Comparison of ENCODE assay signal across 1 cellular context in the genomic region with DNA sequence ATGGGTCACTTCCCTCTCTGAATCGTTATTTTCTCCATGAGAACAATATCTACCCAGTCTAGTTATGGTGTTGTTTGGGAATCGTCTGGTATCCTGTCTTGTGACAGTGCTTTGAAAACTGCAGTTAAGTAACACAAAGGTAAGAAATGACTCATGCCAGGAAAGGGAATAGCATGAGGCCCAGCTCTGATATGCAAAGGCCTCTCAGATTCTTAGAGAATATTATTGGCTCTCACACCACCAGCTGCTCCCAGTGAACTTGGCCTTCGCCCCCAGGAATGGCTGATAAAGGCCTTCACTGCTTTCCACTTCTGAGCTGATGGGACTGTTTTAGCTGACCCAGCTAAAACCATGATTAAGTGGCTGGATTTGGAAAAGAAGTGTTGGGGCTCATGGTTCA.
TF ChIP-seq lines count a peak whose summit lies in the region.

No MANE protein-coding gene starts in this region.

TF ChIP-seq in IMR-90, 13 proteins besides CTCF, POLR2A, EP300 and RAD21:
- no peak for TF ChIP-seq FOS (IDR thresholded peaks at IDR 0.05; ENCODE audit: low read depth, low read length)
- no peak for TF ChIP-seq MAFK (IDR thresholded peaks at IDR 0.05; ENCODE audit: low read depth, low read length)
- no peak for TF ChIP-seq MXI1 (IDR thresholded peaks at IDR 0.05; ENCODE audit: borderline replicate concordance, low read depth, low read length)
- no peak for TF ChIP-seq SMC3 (IDR thresholded peaks at IDR 0.05; ENCODE audit: low read depth, low read length)
- no peak for TF ChIP-seq ELK1 (IDR thresholded peaks at IDR 0.05; ENCODE audit: borderline replicate concordance, low read depth, low read length)
- TF ChIP-seq MAZ (IDR thresholded peaks at IDR 0.05; ENCODE audit: borderline replicate concordance, low read depth, low read length): no peak
- TF ChIP-seq RFX5 (IDR thresholded peaks at IDR 0.05; ENCODE audit: low read depth, low read length): no peak
- TF ChIP-seq, protein P1, sequence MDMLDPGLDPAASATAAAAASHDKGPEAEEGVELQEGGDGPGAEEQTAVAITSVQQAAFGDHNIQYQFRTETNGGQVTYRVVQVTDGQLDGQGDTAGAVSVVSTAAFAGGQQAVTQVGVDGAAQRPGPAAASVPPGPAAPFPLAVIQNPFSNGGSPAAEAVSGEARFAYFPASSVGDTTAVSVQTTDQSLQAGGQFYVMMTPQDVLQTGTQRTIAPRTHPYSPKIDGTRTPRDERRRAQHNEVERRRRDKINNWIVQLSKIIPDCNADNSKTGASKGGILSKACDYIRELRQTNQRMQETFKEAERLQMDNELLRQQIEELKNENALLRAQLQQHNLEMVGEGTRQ (IDR thresholded peaks at IDR 0.05; ENCODE audit: low read depth, low read length): no peak
- TF ChIP-seq CEBPB (IDR thresholded peaks at IDR 0.05; ENCODE audit: low read depth, low read length): no peak
- TF ChIP-seq NFE2L2 (IDR thresholded peaks at IDR 0.05; ENCODE audit: low read depth, low read length): no peak
- no peak for TF ChIP-seq RCOR1 (IDR thresholded peaks at IDR 0.05; ENCODE audit: insufficient replicate concordance, low read length)
- no peak for TF ChIP-seq CHD1 (IDR thresholded peaks at IDR 0.05; ENCODE audit: low read depth, low read length)
